1 cellular context compared by ENCODE assay signal in genomic region chr9:107314763-107315162, GRCh38.
TF ChIP-seq lines count a peak whose summit lies in the region.

No MANE protein-coding gene starts in this region.

TF ChIP-seq in IMR-90, 13 proteins besides CTCF, POLR2A, EP300 and RAD21:
- TF ChIP-seq MXI1 (IDR thresholded peaks at IDR 0.05; ENCODE audit: borderline replicate concordance, low read depth, low read length) (no peak), NFE2L2 (IDR thresholded peaks at IDR 0.05; ENCODE audit: low read depth, low read length) (peak; percentile 40; the same call in 1 of the 2 replicates)
TF ChIP-seq in IMR-90: peak in this region for 1.
